ENCODE assay signal across 12 cellular contexts in the genomic region with DNA sequence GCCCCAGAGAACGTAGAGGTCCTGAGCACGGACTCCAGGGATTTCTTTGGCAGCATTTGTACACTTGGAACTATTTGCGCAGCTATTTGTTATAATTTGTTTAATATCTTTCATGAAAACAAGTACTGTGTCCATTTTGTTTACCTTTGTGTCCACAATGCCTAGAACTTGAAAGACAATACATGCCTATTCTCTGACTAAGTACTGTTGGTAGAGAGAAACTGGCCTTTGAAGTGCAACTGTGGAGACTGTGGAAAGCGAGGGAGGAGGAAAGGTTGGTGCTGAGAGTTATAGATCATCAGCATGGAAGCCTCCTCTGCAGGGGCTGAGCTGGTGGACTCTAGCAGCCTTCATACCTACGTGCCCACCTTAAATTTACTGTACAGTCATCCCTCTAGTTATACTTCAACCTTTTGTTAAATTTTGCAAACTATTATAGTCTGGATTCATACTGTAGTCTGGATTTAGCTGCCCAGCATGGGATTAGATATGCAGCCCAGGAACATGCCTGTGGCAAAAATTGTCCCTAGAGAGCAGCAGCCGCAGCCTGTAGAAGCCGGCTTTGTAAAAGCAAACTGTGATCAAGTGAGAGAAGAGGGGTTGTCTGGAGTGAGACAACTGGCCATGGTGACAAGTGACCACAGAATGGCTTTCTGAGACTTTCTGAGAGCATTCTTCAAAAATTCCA. TPM values are rescaled to one million over a fixed set of nuclear protein-coding genes. Genes with fewer than 3 reads are reported as not detected.
"Had no signal": no experiment of that assay in that cellular context is flagged by ENCODE, and none has a peak within 500 bp of the region (broad histone marks: within the 10 kb centered on the region; RNA-seq: fewer than 3 reads in every experiment).

No MANE protein-coding gene starts in this region.

- H3K4me1 ChIP-seq: testis had no signal

- H3K4me3 ChIP-seq: testis had no signal

- H3K27ac ChIP-seq: epithelial cell of prostate, testis had no signal

- H3K27me3 ChIP-seq: testis had no signal

- H3K9me3 ChIP-seq: testis had no signal

- ATAC-seq: activated CD8-positive, alpha-beta T cell treated with anti-CD3 and anti-CD28 coated beads, Interleukin-2, amount 10 ng/mL, durations not matched to agents 7 days and 5 days had no signal

- DNase-seq: activated CD4-positive, alpha-beta T cell treated with anti-CD3 and anti-CD28 coated beads for 48 hours; activated CD8-positive, alpha-beta memory T cell treated with anti-CD3 and anti-CD28 coated beads, Interleukin-2, amount 50 U/mL, for 48 hours; activated CD8-positive, alpha-beta T cell treated with anti-CD3 and anti-CD28 coated beads, Interleukin-2, amount 10 ng/mL, durations not matched to agents 7 days and 5 days; aorta; caudate nucleus; effector memory CD4-positive, alpha-beta T cell; hypothalamus; mammary epithelial cell; stimulated activated CD4-positive, alpha-beta T cell treated with anti-CD3 and anti-CD28 coated beads, Interleukin-4, amount 100 ng/mL, for 1 hour; stimulated activated CD8-positive, alpha-beta memory T cell treated with anti-CD3 and anti-CD28 coated beads, Interleukin-4, amount 100 ng/mL, for 48 hours; testis had no signal

RNA-seq across cellular contexts. Expression of a gene that starts 24.2 kb away (rescaled TPM):
- total RNA-seq: activated CD8-positive, alpha-beta T cell treated with anti-CD3 and anti-CD28 coated beads, Interleukin-2, amount 10 ng/mL, durations not matched to agents 7 days and 5 days had no signal

RNA-seq across cellular contexts. Expression of a gene that starts 38.8 kb away (rescaled TPM):
- total RNA-seq: activated CD8-positive, alpha-beta T cell treated with anti-CD3 and anti-CD28 coated beads, Interleukin-2, amount 10 ng/mL, durations not matched to agents 7 days and 5 days had no signal
